In genomic region chr12:59194794-59195193, GRCh38 we compare ENCODE assay signal across 1 cellular context.
TF ChIP-seq lines count a peak whose summit lies in the region.

No MANE protein-coding gene starts in this region.

TF ChIP-seq in HCT116, 20 proteins besides CTCF, POLR2A, EP300 and RAD21 (continued from another document):
- TF ChIP-seq ATF3 (IDR thresholded peaks at IDR 0.05) (no peak), CEBPB (IDR thresholded peaks at IDR 0.05; ENCODE audit: low read depth) (no peak), ZNF274 (IDR thresholded peaks at IDR 0.05; ENCODE audit: low read depth, low read length) (no peak)
